Comparison of ENCODE assay signal across 8 cellular contexts in genomic region chr5:91383956-91384300, GRCh38. TPM values are rescaled to one million over a fixed set of nuclear protein-coding genes. Genes with fewer than 3 reads are reported as not detected.
A peak's percentile ranks its signal among the peaks of the same experiment; 100 is the strongest.
DNase-seq lines count a peak whose midpoint lies in the region; ATAC-seq, FAIRE-seq and TF ChIP-seq lines count a peak whose summit lies in the region.

No MANE protein-coding gene starts in this region.

- in situ Hi-C loops in HAP-1 (cut with MboI; ENCODE audit: low sequenced_read_pairs), result loop anchor here (10.0 kb wide), 2 partner anchors 279 to 519 kb away; no protein-coding TSS in a partner anchor

- TF ChIP-seq CTCF in BE2C (IDR thresholded peaks at IDR 0.05; ENCODE audit: low read depth, low read length), result no peak
- TF ChIP-seq CTCF in fibroblast of villous mesenchyme (IDR thresholded peaks at IDR 0.05; ENCODE audit: insufficient read depth, low read depth, low read length), result no peak
- TF ChIP-seq CTCF in pancreas (IDR thresholded peaks at IDR 0.05), result no peak

- peaks cover 3% of the 10 kb centered on the region; the same call in 1 of the 2 replicates for H3K4me1 ChIP-seq in BE2C
- peaks cover 8% of the 10 kb centered on the region for H3K4me1 ChIP-seq in HAP-1
- H3K4me1 ChIP-seq in pancreas, result peaks cover 4 to 6% (median 4%) of the 10 kb centered on the region in 3 donors

- H3K4me3 ChIP-seq in BE2C (ENCODE audit: low read depth, low read length) (peak overlapping the region; percentile 88), HAP-1 (peak overlapping the region; percentile 63), fibroblast of villous mesenchyme (ENCODE audit: low read depth, low read length) (peak overlapping the region; percentile 90), pancreas (peak overlapping the region; percentile 57 to 80 (median 58))

- H3K9me3 ChIP-seq in BE2C (no peaks in the 10 kb centered on the region), HAP-1 (no peaks in the 10 kb centered on the region), pancreas (no peaks in the 10 kb centered on the region)

- intact Hi-C loops in pancreas (cut with DNase I), result loop anchor here in 2 of 3 donors (5.0 to 10.0 kb wide), 4 partner anchors 102 to 519 kb away; no protein-coding TSS in a partner anchor

- H3K36me3 ChIP-seq in BE2C, result peaks cover 3% of the 10 kb centered on the region; the same call in 1 of the 2 replicates
- peaks cover 15% of the 10 kb centered on the region for H3K36me3 ChIP-seq in HAP-1 (replicated peaks)
- no peaks in the 10 kb centered on the region for H3K36me3 ChIP-seq in pancreas

- DNase-seq in BE2C (no peak), HAP-1 (ENCODE audit: low spot score in 2 of 2) (peak in 1 of 2 experiments; percentile 44), UCSD-AML1 (lab: John Stamatoyannopoulos, UW; ENCODE audit: unreplicated experiment) (peak; percentile 15), fibroblast of villous mesenchyme (ENCODE audit: low read depth) (no peak), pancreas (peak in 1 of 6 donors; percentile 39), DMS79 treated with DMSO at 0.1 percent for 48 hours (lab: John Stamatoyannopoulos, UW) (no peak)
- no peak for DNase-seq in stimulated activated CD4-positive, alpha-beta T cell treated with anti-CD3 and anti-CD28 coated beads, Interleukin-1b, Interleukin-23, amount 100 ng/mL, for 48 hours

- 1 to 2% methylated on average over 7 of the region's 7 CpGs for WGBS in pancreas, 2 donors

- H3K27me3 ChIP-seq in BE2C (no peaks in the 10 kb centered on the region), HAP-1 (ENCODE audit: low read depth) (no peaks in the 10 kb centered on the region), pancreas (no peaks in the 10 kb centered on the region)

- H3K27ac ChIP-seq in pancreas, result peak overlapping the region; percentile 97 to 100 (median 99)

- no peak for FAIRE-seq in pancreas (lab: Jason Lieb, UNC)

- ATAC-seq in pancreas (no peak), GM21423 (IDR thresholded peaks at IDR 0.05; ENCODE audit: unreplicated experiment) (no peak)

RNA-seq across cellular contexts. Expression of gene ARRDC3, which starts 0.8 kb away (rescaled TPM):
- polyA plus RNA-seq in BE2C (2012; ENCODE audit: insufficient read depth, insufficient read length, low read depth), result 14.2 TPM
- total RNA-seq in fibroblast of villous mesenchyme (56.4 and 56.6 TPM in 2 replicates), pancreas (10 to 100 TPM; 11.4 to 79.6 (median 24.9) TPM)
- 1 to 10 TPM; 7.3 to 8.5 TPM for polyA plus RNA-seq in pancreas
